12 cellular contexts compared by ENCODE assay signal in genomic region chr21:16589046-16589445, GRCh38.
DNase-seq lines count a peak whose midpoint lies in the region; ATAC-seq and TF ChIP-seq lines count a peak whose summit lies in the region.
"Had no signal": no experiment of that assay in that cellular context is flagged by ENCODE, and none has a peak within 500 bp of the region (broad histone marks: within the 10 kb centered on the region; RNA-seq: fewer than 3 reads in every experiment).

No MANE protein-coding gene starts in this region.

- H3K79me2 ChIP-seq in PC-3 (ENCODE audit: low read length) = no peaks in the 10 kb centered on the region

- H3K9me2 ChIP-seq in PC-3 (replicated peaks; ENCODE audit: low read length) = no peaks in the 10 kb centered on the region

- no peaks in the 10 kb centered on the region for H3K9me3 ChIP-seq in PC-3 (ENCODE audit: low read length)
- H3K9me3 ChIP-seq in tibial artery = no peaks in the 10 kb centered on the region
- H3K9me3 ChIP-seq: heart left ventricle had no signal

- H3K9ac ChIP-seq in PC-3 (ENCODE audit: low read length) = no peak overlapping the region

- H3K27me3 ChIP-seq in PC-3 (ENCODE audit: low read length) = no peaks in the 10 kb centered on the region
- no peaks in the 10 kb centered on the region for H3K27me3 ChIP-seq in tibial artery
- H3K27me3 ChIP-seq: cardiac muscle cell, heart left ventricle had no signal

- H3K4me1 ChIP-seq in PC-3 (ENCODE audit: insufficient read depth, low read length) = no peaks in the 10 kb centered on the region
- H3K4me1 ChIP-seq in tibial artery = peaks cover 0 to 23% (median 3%) of the 10 kb centered on the region in 4 donors

- DNase-seq in PC-3 (no peak), medulla oblongata (ENCODE audit: extremely low spot score) (peak; percentile 28), tibial artery (no peak)
- DNase-seq: stimulated activated CD4-positive, alpha-beta T cell treated with anti-CD3 and anti-CD28 coated beads, Interleukin-4, amount 100 ng/mL, for 4 hours had no signal

- H3K4me2 ChIP-seq in PC-3 (ENCODE audit: low read length) = peak overlapping the region; percentile 66; the same call in 1 of the 2 replicates

- no peaks in the 10 kb centered on the region for H4K20me1 ChIP-seq in PC-3 (ENCODE audit: low read length)

- H2AFZ ChIP-seq in PC-3 (ENCODE audit: low read length) = no peak overlapping the region

- ATAC-seq in PC-3 (no peak), HG03139 (IDR thresholded peaks at IDR 0.05; ENCODE audit: unreplicated experiment) (no peak), GM18861 (IDR thresholded peaks at IDR 0.05; ENCODE audit: unreplicated experiment) (no peak), GM18517 (IDR thresholded peaks at IDR 0.05; ENCODE audit: unreplicated experiment) (no peak)
- ATAC-seq: activated CD4-positive, alpha-beta T cell treated with anti-CD3 and anti-CD28 coated beads for 36 hours; activated naive CD4-positive, alpha-beta T cell treated with anti-CD3 and anti-CD28 coated beads, Interleukin-2, amount 50 U/mL, for 72 hours had no signal

- H3K4me3 ChIP-seq in PC-3 (ENCODE audit: low read length) (no peak overlapping the region), tibial artery (peak overlapping the region; percentile 56 to 59)
- H3K4me3 ChIP-seq: cardiac muscle cell had no signal

- TF ChIP-seq CTCF in PC-3 (conservative IDR thresholded peaks at IDR 0.05; ENCODE audit: low read depth, low read length) (no peak), tibial artery (IDR thresholded peaks at IDR 0.05) (no peak)

- H3K36me3 ChIP-seq in PC-3 (ENCODE audit: low read depth, low read length) = no peaks in the 10 kb centered on the region
- H3K36me3 ChIP-seq in tibial artery = no peaks in the 10 kb centered on the region
- H3K36me3 ChIP-seq: cardiac muscle cell, heart left ventricle had no signal

- intact Hi-C loops in PC-3 (cut with micrococcal nuclease) = no loop called here
- intact Hi-C loops in tibial artery (cut with DNase I; ENCODE audit: low total_unique reads) = loop anchor here (2.0 kb wide), 1 partner anchor 54 kb away; no protein-coding TSS in a partner anchor

- CTCF ChIA-PET in PC-3 (lab: Charles Lee) = no interaction called here

- POLR2A ChIA-PET in PC-3 (lab: Charles Lee; ENCODE audit: unreplicated experiment) = no interaction called here

- H3K27ac ChIP-seq in PC-3 (ENCODE audit: low read length) (no peak overlapping the region), cingulate gyrus (ENCODE audit: low read depth, low read length) (peak overlapping the region; percentile 93), tibial artery (peak overlapping the region; percentile 17 to 85)
- H3K27ac ChIP-seq: cardiac muscle cell had no signal

- no TSS peak for BruUV-seq in PC-3 (replicated peaks; lab: Mats Ljungman, UMichigan)

- no peaks in the 10 kb centered on the region for H3F3A ChIP-seq in PC-3 (ENCODE audit: low read length, unreplicated experiment)
